ENCODE assay signal across 27 cellular contexts in the genomic region with DNA sequence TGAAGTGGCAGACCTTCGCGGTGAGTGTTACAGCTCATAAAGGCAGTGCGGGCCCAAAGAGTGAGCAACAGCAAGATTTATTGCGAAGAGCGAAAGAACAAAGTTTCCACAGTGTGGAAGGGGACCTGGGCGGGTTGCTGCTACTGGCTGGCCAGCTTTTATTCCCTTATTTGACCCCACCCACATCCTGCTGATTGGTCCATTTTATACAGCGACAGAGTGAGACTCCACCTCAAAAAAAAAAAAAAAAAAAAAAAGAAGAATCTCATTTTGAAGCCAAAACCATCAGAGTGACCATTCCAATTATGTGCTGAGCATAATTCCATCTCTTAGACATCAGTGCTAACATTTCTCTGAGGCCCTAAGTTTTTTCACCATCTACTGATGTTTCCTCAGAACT. TPM values are rescaled to one million over a fixed set of nuclear protein-coding genes. Genes with fewer than 3 reads are reported as not detected.
DNase-seq lines count a peak whose midpoint lies in the region; ATAC-seq and TF ChIP-seq lines count a peak whose summit lies in the region.
"Had no signal": no experiment of that assay in that cellular context is flagged by ENCODE, and none has a peak within 500 bp of the region (broad histone marks: within the 10 kb centered on the region; RNA-seq: fewer than 3 reads in every experiment).

No MANE protein-coding gene starts in this region.

- intact Hi-C loops in spleen (cut with DNase I; ENCODE audit: low total_unique reads) = no loop called here

- TF ChIP-seq POLR2A in spleen (IDR thresholded peaks at IDR 0.05) = no peak

- H3K9me3 ChIP-seq in mesenchymal stem cell (ENCODE audit: control insufficient read depth, low read length) (no peaks in the 10 kb centered on the region), spleen (no peaks in the 10 kb centered on the region)
- H3K9me3 ChIP-seq: BE2C, gastrocnemius medialis, HAP-1, Peyer's patch, uterus had no signal

- no peaks in the 10 kb centered on the region for H3K27me3 Mint-ChIP-seq in activated naive CD8-positive, alpha-beta T cell treated with anti-CD3 and anti-CD28 coated beads, Interleukin-2, amount 10 ng/mL, durations not matched to agents 7 days and 5 days
- H3K27me3 Mint-ChIP-seq in activated naive CD8-positive, alpha-beta T cell treated with anti-CD3 and anti-CD28 coated beads for 36 hours = no peaks in the 10 kb centered on the region
- H3K27me3 Mint-ChIP-seq in activated naive CD8-positive, alpha-beta T cell treated with anti-CD3 and anti-CD28 coated beads, Interleukin-2, amount 50 U/mL, for 24 hours = no peaks in the 10 kb centered on the region
- H3K27me3 Mint-ChIP-seq: activated CD4-positive, alpha-beta memory T cell treated with anti-CD3 and anti-CD28 coated beads for 36 hours; activated naive CD4-positive, alpha-beta T cell treated with anti-CD3 and anti-CD28 coated beads, Interleukin-2, amount 10 ng/mL, durations not matched to agents 7 days and 5 days; activated T-helper 17 cell treated with anti-CD3 and anti-CD28 coated beads, Interleukin-2, amount 50 U/mL, for 72 hours had no signal

- H3K27ac Mint-ChIP-seq in activated naive CD8-positive, alpha-beta T cell treated with anti-CD3 and anti-CD28 coated beads, Interleukin-2, amount 10 ng/mL, durations not matched to agents 7 days and 5 days = no peak overlapping the region
- no peak overlapping the region for H3K27ac Mint-ChIP-seq in activated naive CD8-positive, alpha-beta T cell treated with anti-CD3 and anti-CD28 coated beads for 36 hours
- peak overlapping the region; percentile 17 for H3K27ac Mint-ChIP-seq in activated naive CD8-positive, alpha-beta T cell treated with anti-CD3 and anti-CD28 coated beads, Interleukin-2, amount 50 U/mL, for 24 hours
- H3K27ac Mint-ChIP-seq: activated CD4-positive, alpha-beta memory T cell treated with anti-CD3 and anti-CD28 coated beads for 36 hours; activated naive CD4-positive, alpha-beta T cell treated with anti-CD3 and anti-CD28 coated beads, Interleukin-2, amount 10 ng/mL, durations not matched to agents 7 days and 5 days; activated T-helper 17 cell treated with anti-CD3 and anti-CD28 coated beads, Interleukin-2, amount 50 U/mL, for 72 hours had no signal

- H3K27ac ChIP-seq in mesenchymal stem cell (ENCODE audit: low read length, poor library complexity, severe bottlenecking) (no peak overlapping the region), spleen (no peak overlapping the region)
- H3K27ac ChIP-seq: gastrocnemius medialis, parathyroid adenoma, Peyer's patch, skin epidermis, uterus had no signal

- H2BK5ac ChIP-seq in mesenchymal stem cell (ENCODE audit: low read depth, low read length, poor library complexity, severe bottlenecking) = no peak overlapping the region

- no peaks in the 10 kb centered on the region for H3K9me3 Mint-ChIP-seq in activated naive CD8-positive, alpha-beta T cell treated with anti-CD3 and anti-CD28 coated beads, Interleukin-2, amount 10 ng/mL, durations not matched to agents 7 days and 5 days
- H3K9me3 Mint-ChIP-seq in activated naive CD8-positive, alpha-beta T cell treated with anti-CD3 and anti-CD28 coated beads for 36 hours = no peaks in the 10 kb centered on the region
- no peaks in the 10 kb centered on the region for H3K9me3 Mint-ChIP-seq in activated naive CD8-positive, alpha-beta T cell treated with anti-CD3 and anti-CD28 coated beads, Interleukin-2, amount 50 U/mL, for 24 hours
- H3K9me3 Mint-ChIP-seq: activated CD4-positive, alpha-beta memory T cell treated with anti-CD3 and anti-CD28 coated beads for 36 hours; activated naive CD4-positive, alpha-beta T cell treated with anti-CD3 and anti-CD28 coated beads, Interleukin-2, amount 10 ng/mL, durations not matched to agents 7 days and 5 days; activated T-helper 17 cell treated with anti-CD3 and anti-CD28 coated beads, Interleukin-2, amount 50 U/mL, for 72 hours had no signal

- H3K23ac ChIP-seq in mesenchymal stem cell (ENCODE audit: low read length in 2 of 2) = no peak overlapping the region

- no peak overlapping the region for H3K18ac ChIP-seq in mesenchymal stem cell (ENCODE audit: low read depth in 1 of 2, low read length in 2 of 2)

- no peak overlapping the region for H4K8ac ChIP-seq in mesenchymal stem cell (ENCODE audit: low read length)

- H4K91ac ChIP-seq in mesenchymal stem cell (ENCODE audit: low read length) = no peak overlapping the region

- H3K4me1 ChIP-seq in mesenchymal stem cell (ENCODE audit: control insufficient read depth, insufficient read depth, low read depth, low read length) = peaks cover 12% of the 10 kb centered on the region
- H3K4me1 ChIP-seq in spleen = peaks cover 11 to 62% (median 50%) of the 10 kb centered on the region in 6 donors
- H3K4me1 ChIP-seq: BE2C, uterus had no signal

- in situ Hi-C loops in ACHN (cut with HindIII; ENCODE audit: low pct_ligation_motif_present, low pct_unique_long_range_greater_than_20kb, low sequenced_read_pairs) = no loop called here

- peaks cover 40% of the 10 kb centered on the region for H3K4me1 Mint-ChIP-seq in activated naive CD8-positive, alpha-beta T cell treated with anti-CD3 and anti-CD28 coated beads, Interleukin-2, amount 10 ng/mL, durations not matched to agents 7 days and 5 days
- peaks cover 42% of the 10 kb centered on the region for H3K4me1 Mint-ChIP-seq in activated naive CD8-positive, alpha-beta T cell treated with anti-CD3 and anti-CD28 coated beads for 36 hours
- H3K4me1 Mint-ChIP-seq in activated naive CD8-positive, alpha-beta T cell treated with anti-CD3 and anti-CD28 coated beads, Interleukin-2, amount 50 U/mL, for 24 hours = peaks cover 61% of the 10 kb centered on the region

- no peak overlapping the region for H2BK12ac ChIP-seq in mesenchymal stem cell (ENCODE audit: low read length in 2 of 2)

- H3K4me3 Mint-ChIP-seq in activated naive CD8-positive, alpha-beta T cell treated with anti-CD3 and anti-CD28 coated beads, Interleukin-2, amount 10 ng/mL, durations not matched to agents 7 days and 5 days = peak overlapping the region; percentile 7
- no peak overlapping the region for H3K4me3 Mint-ChIP-seq in activated naive CD8-positive, alpha-beta T cell treated with anti-CD3 and anti-CD28 coated beads for 36 hours
- H3K4me3 Mint-ChIP-seq in activated naive CD8-positive, alpha-beta T cell treated with anti-CD3 and anti-CD28 coated beads, Interleukin-2, amount 50 U/mL, for 24 hours = no peak overlapping the region
- H3K4me3 Mint-ChIP-seq: activated CD4-positive, alpha-beta memory T cell treated with anti-CD3 and anti-CD28 coated beads for 36 hours; activated naive CD4-positive, alpha-beta T cell treated with anti-CD3 and anti-CD28 coated beads, Interleukin-2, amount 10 ng/mL, durations not matched to agents 7 days and 5 days had no signal

- H2BK120ac ChIP-seq in mesenchymal stem cell (ENCODE audit: low read depth, low read length) = no peak overlapping the region

- 91% methylated on average over 7 of the region's 7 CpGs for WGBS in mesenchymal stem cell
- WGBS in spleen, 5 donors = 78 to 95% (median 82%) methylated on average over 7 of the region's 7 CpGs

- POLR2A ChIA-PET in activated naive CD8-positive, alpha-beta T cell treated with anti-CD3 and anti-CD28 coated beads, Interleukin-2, amount 10 ng/mL, durations not matched to agents 7 days and 5 days (lab: Charles Lee) = interaction anchor here (0.7 kb wide), 1 partner anchor 67 kb away, joined by 6 read pairs; no protein-coding TSS in a partner anchor

- DNase-seq in activated naive CD8-positive, alpha-beta T cell treated with anti-CD3 and anti-CD28 coated beads, Interleukin-2, amount 10 ng/mL, durations not matched to agents 7 days and 5 days = no peak
- DNase-seq in activated naive CD8-positive, alpha-beta T cell treated with anti-CD3 and anti-CD28 coated beads for 36 hours = no peak
- DNase-seq in activated naive CD8-positive, alpha-beta T cell treated with anti-CD3 and anti-CD28 coated beads, Interleukin-2, amount 50 U/mL, for 24 hours = no peak
- DNase-seq in mesenchymal stem cell = peak; percentile 30
- DNase-seq in CD1c-positive myeloid dendritic cell (ENCODE audit: extremely low spot score) = no peak
- no peak for DNase-seq in GM10266 (ENCODE audit: extremely low spot score)
- DNase-seq in ACHN = no peak
- DNase-seq in spleen = no peak
- DNase-seq: activated CD4-positive, alpha-beta memory T cell treated with anti-CD3 and anti-CD28 coated beads for 36 hours; activated naive CD4-positive, alpha-beta T cell treated with anti-CD3 and anti-CD28 coated beads, Interleukin-2, amount 10 ng/mL, durations not matched to agents 7 days and 5 days; amygdala; BE2C; gastrocnemius medialis; hippocampal formation; Kasumi-1; MV-4-11; NCI-H2107; Peyer's patch; SHP77 treated with DMSO at 0.1 percent for 48 hours; stimulated activated naive CD8-positive, alpha-beta T cell treated with anti-CD3 and anti-CD28 coated beads, Interleukin-15, Interleukin-2, amounts not matched to agents 100 U/mL and 50 U/mL, for 24 hours; uterus had no signal

- H3K27me3 ChIP-seq in mesenchymal stem cell (ENCODE audit: control insufficient read depth in 1 of 2, insufficient read depth in 1 of 2, low read length in 2 of 2) (no peaks in the 10 kb centered on the region), spleen (replicated peaks in 1 of 7) (no peaks in the 10 kb centered on the region)
- H3K27me3 ChIP-seq: BE2C, gastrocnemius medialis, Peyer's patch, uterus had no signal

- H2AFZ ChIP-seq in mesenchymal stem cell (ENCODE audit: low read depth, low read length) = no peak overlapping the region
- H2AFZ ChIP-seq: parathyroid adenoma had no signal

- H3K14ac ChIP-seq in mesenchymal stem cell (ENCODE audit: low read length in 2 of 2) = no peak overlapping the region

- peaks cover 5 to 6% of the 10 kb centered on the region in 2 experiments for H3K36me3 ChIP-seq in mesenchymal stem cell (ENCODE audit: control insufficient read depth in 1 of 2, insufficient read depth in 2 of 2, low read depth in 1 of 2, low read length in 2 of 2)
- H3K36me3 ChIP-seq in spleen = peaks cover 0 to 11% (median 0%) of the 10 kb centered on the region in 6 donors
- H3K36me3 ChIP-seq: gastrocnemius medialis, uterus had no signal

- peaks cover 17% of the 10 kb centered on the region for H3K36me3 Mint-ChIP-seq in activated naive CD8-positive, alpha-beta T cell treated with anti-CD3 and anti-CD28 coated beads, Interleukin-2, amount 10 ng/mL, durations not matched to agents 7 days and 5 days
- peaks cover 35% of the 10 kb centered on the region for H3K36me3 Mint-ChIP-seq in activated naive CD8-positive, alpha-beta T cell treated with anti-CD3 and anti-CD28 coated beads for 36 hours
- H3K36me3 Mint-ChIP-seq in activated naive CD8-positive, alpha-beta T cell treated with anti-CD3 and anti-CD28 coated beads, Interleukin-2, amount 50 U/mL, for 24 hours (ENCODE audit: low read depth) = peaks cover 29% of the 10 kb centered on the region

- H3K9ac ChIP-seq in mesenchymal stem cell (ENCODE audit: low read length) = no peak overlapping the region
- H3K9ac ChIP-seq: parathyroid adenoma had no signal

- no peak overlapping the region for H2BK15ac ChIP-seq in mesenchymal stem cell (ENCODE audit: low read depth, poor library complexity, severe bottlenecking)

- no peak overlapping the region for H3K4me2 ChIP-seq in mesenchymal stem cell (ENCODE audit: low read length, poor library complexity, severe bottlenecking)

- TF ChIP-seq CTCF in GM10266 (IDR thresholded peaks at IDR 0.05; ENCODE audit: control insufficient read depth, insufficient read depth, low read depth, missing control alignments) = no peak
- no peak for TF ChIP-seq CTCF in spleen (IDR thresholded peaks at IDR 0.05 in 8 of 11, conservative IDR thresholded peaks at IDR 0.05 in 3 of 11)

- no peak for ATAC-seq in activated naive CD8-positive, alpha-beta T cell treated with anti-CD3 and anti-CD28 coated beads, Interleukin-2, amount 10 ng/mL, durations not matched to agents 7 days and 5 days (ENCODE audit: low read depth)
- ATAC-seq in activated naive CD8-positive, alpha-beta T cell treated with anti-CD3 and anti-CD28 coated beads, Interleukin-2, amount 50 U/mL, for 24 hours = no peak
- ATAC-seq: activated T-helper 17 cell treated with anti-CD3 and anti-CD28 coated beads, Interleukin-2, amount 50 U/mL, for 72 hours; gastrocnemius medialis; HepG2; stimulated activated naive CD8-positive, alpha-beta T cell treated with anti-CD3 and anti-CD28 coated beads, Interleukin-15, Interleukin-2, amounts not matched to agents 100 U/mL and 50 U/mL, for 24 hours had no signal

- H2AK5ac ChIP-seq in mesenchymal stem cell (ENCODE audit: low read length, severe bottlenecking) = no peak overlapping the region

- peaks cover 21% of the 10 kb centered on the region for H3K79me1 ChIP-seq in mesenchymal stem cell (replicated peaks; ENCODE audit: low read length, poor library complexity, severe bottlenecking)

- H3K4me3 ChIP-seq in mesenchymal stem cell (ENCODE audit: insufficient read depth in 1 of 2, low read depth in 1 of 2, low read length in 2 of 2) = no peak overlapping the region
- H3K4me3 ChIP-seq in spleen = no peak overlapping the region
- H3K4me3 ChIP-seq: gastrocnemius medialis, HAP-1, lung, Peyer's patch, skin epidermis, uterus had no signal

- H3K4ac ChIP-seq in mesenchymal stem cell (ENCODE audit: low read depth in 1 of 2, low read length in 2 of 2) = no peak overlapping the region

RNA-seq across cellular contexts. Expression of a gene that starts 1.9 kb away (rescaled TPM):
- total RNA-seq in activated naive CD8-positive, alpha-beta T cell treated with anti-CD3 and anti-CD28 coated beads, Interleukin-2, amount 10 ng/mL, durations not matched to agents 7 days and 5 days = 10 to 100 TPM; 10.8 to 13.6 TPM
- 1 to 10 TPM; 6.6 to 7.7 TPM for total RNA-seq in activated naive CD8-positive, alpha-beta T cell treated with anti-CD3 and anti-CD28 coated beads for 36 hours
- 2.3 TPM for polyA plus RNA-seq in mesenchymal stem cell (2013, experiment 1 of 2)
- polyA plus RNA-seq in mesenchymal stem cell (2013, experiment 2 of 2) = 2.3 TPM
- 10 to 100 TPM in 4 of 7 donors, 1 to 10 TPM in 3; 8.8 to 20.8 (median 10.5) TPM for total RNA-seq in spleen
- polyA plus RNA-seq in spleen = 1 to 10 TPM; 2.9 to 4.2 (median 4.0) TPM

RNA-seq across cellular contexts. Expression of a gene that starts 13.4 kb away (rescaled TPM):
- total RNA-seq in activated naive CD8-positive, alpha-beta T cell treated with anti-CD3 and anti-CD28 coated beads, Interleukin-2, amount 10 ng/mL, durations not matched to agents 7 days and 5 days = 10 to 100 TPM; 19.1 to 21.0 TPM
- total RNA-seq in activated naive CD8-positive, alpha-beta T cell treated with anti-CD3 and anti-CD28 coated beads for 36 hours = 10 to 100 TPM; 29.3 to 32.6 TPM
- 3.9 TPM for polyA plus RNA-seq in mesenchymal stem cell (2013, experiment 1 of 2)
- polyA plus RNA-seq in mesenchymal stem cell (2013, experiment 2 of 2) = 4.3 TPM
- total RNA-seq in spleen = 10 to 100 TPM; 19.9 to 31.8 (median 26.0) TPM
- polyA plus RNA-seq in spleen = 1 to 10 TPM; 3.4 to 9.8 (median 3.9) TPM

RNA-seq across cellular contexts. Expression of a gene that starts 33.0 kb away (rescaled TPM):
- total RNA-seq in activated naive CD8-positive, alpha-beta T cell treated with anti-CD3 and anti-CD28 coated beads, Interleukin-2, amount 10 ng/mL, durations not matched to agents 7 days and 5 days = 10 to 100 TPM; 46.6 to 52.7 TPM
- total RNA-seq in activated naive CD8-positive, alpha-beta T cell treated with anti-CD3 and anti-CD28 coated beads for 36 hours = 10 to 100 TPM; 20.6 to 24.3 TPM
- 9.8 TPM for polyA plus RNA-seq in mesenchymal stem cell (2013, experiment 1 of 2)
- 10.2 TPM for polyA plus RNA-seq in mesenchymal stem cell (2013, experiment 2 of 2)
- 10 to 100 TPM; 23.8 to 46.5 (median 39.0) TPM for total RNA-seq in spleen
- 10 to 100 TPM in 1 of 3 donors, 1 to 10 TPM in 2; 3.9 to 20.2 (median 4.8) TPM for polyA plus RNA-seq in spleen

RNA-seq across cellular contexts. Expression of a gene that starts 47.2 kb away (rescaled TPM):
- 10 to 100 TPM; 29.0 to 29.2 TPM for total RNA-seq in activated naive CD8-positive, alpha-beta T cell treated with anti-CD3 and anti-CD28 coated beads, Interleukin-2, amount 10 ng/mL, durations not matched to agents 7 days and 5 days
- 10 to 100 TPM; 16.1 to 17.9 TPM for total RNA-seq in activated naive CD8-positive, alpha-beta T cell treated with anti-CD3 and anti-CD28 coated beads for 36 hours
- 3.4 TPM for polyA plus RNA-seq in mesenchymal stem cell (2013, experiment 1 of 2)
- 3.8 TPM for polyA plus RNA-seq in mesenchymal stem cell (2013, experiment 2 of 2)
- 10 to 100 TPM; 29.6 to 45.6 (median 35.2) TPM for total RNA-seq in spleen
- 1 to 10 TPM; 7.3 to 9.8 (median 9.0) TPM for polyA plus RNA-seq in spleen
